8 cellular contexts compared by ENCODE assay signal in the genomic region with DNA sequence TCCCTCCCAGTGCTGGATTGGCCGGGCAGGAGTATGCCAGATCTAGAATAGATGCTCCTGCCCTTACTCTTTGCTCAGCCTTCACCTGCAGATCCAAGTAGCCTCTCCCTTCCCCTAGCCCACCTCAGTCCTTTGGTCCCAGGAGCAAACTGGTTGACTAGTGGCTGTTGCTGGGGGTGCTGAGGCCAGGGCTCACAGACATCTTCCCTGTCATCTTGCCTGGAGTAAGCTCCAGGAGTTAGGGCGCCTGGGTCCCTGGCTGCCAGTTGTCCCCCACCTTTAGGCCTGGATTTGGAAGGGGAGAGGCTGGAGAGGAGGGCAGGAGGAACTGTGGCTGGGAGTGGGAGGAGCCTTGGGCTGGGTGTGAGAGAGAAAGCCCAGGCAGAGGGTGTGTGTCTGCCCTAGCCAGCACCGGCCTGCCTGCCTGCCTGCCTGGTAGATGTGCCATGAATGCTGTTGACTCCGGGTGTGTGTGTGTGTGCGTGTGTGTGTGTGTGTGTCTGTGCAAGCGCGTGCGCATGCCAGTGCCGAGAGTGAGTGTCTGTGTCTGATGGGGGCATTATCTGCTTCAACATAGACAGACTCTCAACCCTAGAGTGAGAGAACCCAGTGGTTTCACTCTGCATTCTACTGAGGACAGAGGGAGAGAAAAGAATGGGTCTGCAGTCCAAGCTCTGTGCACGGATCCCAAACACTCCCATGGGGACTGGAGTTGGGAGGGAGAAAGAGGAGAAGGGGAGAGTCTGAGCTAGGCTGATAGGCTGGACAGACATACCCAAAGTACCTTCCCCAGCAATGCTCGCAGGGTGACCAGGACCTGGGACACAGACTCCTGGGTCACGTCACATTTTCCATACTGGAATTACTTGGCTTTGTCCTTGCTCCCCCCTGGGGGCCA. TPM values are rescaled to one million over a fixed set of nuclear protein-coding genes. Genes with fewer than 3 reads are reported as not detected.
DNase-seq lines count a peak whose midpoint lies in the region; ATAC-seq and TF ChIP-seq lines count a peak whose summit lies in the region.

No MANE protein-coding gene starts in this region.

- H3K36me3 ChIP-seq in ES-I3 (ENCODE audit: insufficient read depth, low read length) = no peaks in the 10 kb centered on the region
- H3K36me3 ChIP-seq in gastroesophageal sphincter = peaks cover 0 to 1% of the 10 kb centered on the region in 2 donors

- H3K27ac Mint-ChIP-seq in activated T-helper 2 cell treated with anti-CD3 and anti-CD28 coated beads, Interferon-gamma antibody, Interleukin-2, Interleukin-4, amounts not matched to agents 10 μg/mL and 5 μg/mL and 100 μg/mL, durations not matched to agents 14 hours and 24 hours and 36 hours = peak overlapping the region; percentile 79
- H3K27ac Mint-ChIP-seq in progenitor cell of endocrine pancreas = peak overlapping the region; percentile 24

- H3K27ac ChIP-seq in gastroesophageal sphincter = peak overlapping the region; percentile 69 to 93 (median 88)

- H3K4me3 Mint-ChIP-seq in activated T-helper 2 cell treated with anti-CD3 and anti-CD28 coated beads, Interferon-gamma antibody, Interleukin-2, Interleukin-4, amounts not matched to agents 10 μg/mL and 5 μg/mL and 100 μg/mL, durations not matched to agents 14 hours and 24 hours and 36 hours (ENCODE audit: low read depth) = peak overlapping the region; percentile 78
- H3K4me3 Mint-ChIP-seq in progenitor cell of endocrine pancreas (ENCODE audit: low read depth) = peak overlapping the region; percentile 66

- ATAC-seq in gastroesophageal sphincter = peak; percentile 70
- no peak for ATAC-seq in HG02840 (IDR thresholded peaks at IDR 0.05; ENCODE audit: low FRiP score, unreplicated experiment)

- no peak for TF ChIP-seq EP300 in gastroesophageal sphincter (IDR thresholded peaks at IDR 0.05)

- peak overlapping the region; percentile 48; the same call in 1 of the 2 replicates for H3K9ac ChIP-seq in ES-I3 (ENCODE audit: low read depth, low read length)

- intact Hi-C loops in activated T-helper 2 cell treated with anti-CD3 and anti-CD28 coated beads, Interferon-gamma antibody, Interleukin-2, Interleukin-4, amounts not matched to agents 10 μg/mL and 5 μg/mL and 100 μg/mL, durations not matched to agents 14 hours and 24 hours and 36 hours (cut with micrococcal nuclease) = loop anchor here (1.0 to 2.0 kb wide), 2 partner anchors 12 to 20 kb away; a partner anchor contains a TSS

- H3K27me3 Mint-ChIP-seq in activated T-helper 2 cell treated with anti-CD3 and anti-CD28 coated beads, Interferon-gamma antibody, Interleukin-2, Interleukin-4, amounts not matched to agents 10 μg/mL and 5 μg/mL and 100 μg/mL, durations not matched to agents 14 hours and 24 hours and 36 hours (ENCODE audit: low read depth) = no peaks in the 10 kb centered on the region
- peaks cover 68% of the 10 kb centered on the region for H3K27me3 Mint-ChIP-seq in progenitor cell of endocrine pancreas

- peak overlapping the region; percentile 57 to 83 for H3K4me3 ChIP-seq in gastroesophageal sphincter

- H3K27me3 ChIP-seq in gastroesophageal sphincter = no peaks in the 10 kb centered on the region

- H3K9me3 ChIP-seq in ES-I3 (ENCODE audit: control insufficient read depth, insufficient read depth, low read length) (no peaks in the 10 kb centered on the region), gastroesophageal sphincter (no peaks in the 10 kb centered on the region)

- peaks cover 38% of the 10 kb centered on the region for H3K4me1 Mint-ChIP-seq in activated T-helper 2 cell treated with anti-CD3 and anti-CD28 coated beads, Interferon-gamma antibody, Interleukin-2, Interleukin-4, amounts not matched to agents 10 μg/mL and 5 μg/mL and 100 μg/mL, durations not matched to agents 14 hours and 24 hours and 36 hours (ENCODE audit: low read depth)
- peaks cover 17% of the 10 kb centered on the region for H3K4me1 Mint-ChIP-seq in progenitor cell of endocrine pancreas (ENCODE audit: low read depth)

- TF ChIP-seq CTCF in gastroesophageal sphincter (IDR thresholded peaks at IDR 0.05) = no peak
- TF ChIP-seq CTCF in progenitor cell of endocrine pancreas (IDR thresholded peaks at IDR 0.05; ENCODE audit: unreplicated experiment) = no peak

- H3K36me3 Mint-ChIP-seq in activated T-helper 2 cell treated with anti-CD3 and anti-CD28 coated beads, Interferon-gamma antibody, Interleukin-2, Interleukin-4, amounts not matched to agents 10 μg/mL and 5 μg/mL and 100 μg/mL, durations not matched to agents 14 hours and 24 hours and 36 hours (ENCODE audit: low read depth) = no peaks in the 10 kb centered on the region
- H3K36me3 Mint-ChIP-seq in progenitor cell of endocrine pancreas (ENCODE audit: insufficient read depth) = no peaks in the 10 kb centered on the region

- TF ChIP-seq POLR2A in gastroesophageal sphincter (IDR thresholded peaks at IDR 0.05) = no peak

- 3 to 8% methylated on average over 5 of the region's 12 CpGs for WGBS in gastroesophageal sphincter (ENCODE audit: low coverage in 1 of 2), 2 donors

- H3K4me1 ChIP-seq in ES-I3 (ENCODE audit: insufficient read depth, low read length) = peaks cover 24% of the 10 kb centered on the region
- peaks cover 0 to 80% (median 35%) of the 10 kb centered on the region in 3 donors for H3K4me1 ChIP-seq in gastroesophageal sphincter

- H3K9me3 Mint-ChIP-seq in activated T-helper 2 cell treated with anti-CD3 and anti-CD28 coated beads, Interferon-gamma antibody, Interleukin-2, Interleukin-4, amounts not matched to agents 10 μg/mL and 5 μg/mL and 100 μg/mL, durations not matched to agents 14 hours and 24 hours and 36 hours = no peaks in the 10 kb centered on the region
- H3K9me3 Mint-ChIP-seq in progenitor cell of endocrine pancreas (ENCODE audit: low read depth) = no peaks in the 10 kb centered on the region

- DNase-seq in Kasumi-1 (lab: John Stamatoyannopoulos, UW) = peak; percentile 29 to 50
- DNase-seq in activated T-helper 2 cell treated with anti-CD3 and anti-CD28 coated beads, Interferon-gamma antibody, Interleukin-2, Interleukin-4, amounts not matched to agents 10 μg/mL and 5 μg/mL and 100 μg/mL, durations not matched to agents 14 hours and 24 hours and 36 hours (ENCODE audit: low spot score) = no peak
- no peak for DNase-seq in progenitor cell of endocrine pancreas (ENCODE audit: low spot score, unreplicated experiment)
- DNase-seq in activated gamma-delta T cell treated with Interleukin-2 at 50 U/mL for 16 hours = no peak
- DNase-seq in NCI-H1092 (lab: John Stamatoyannopoulos, UW) = no peak

RNA-seq across cellular contexts. Expression of gene RARG, which starts 0.9 kb away (rescaled TPM):
- 38.5 and 40.1 TPM in 2 replicates for total RNA-seq in activated T-helper 2 cell treated with anti-CD3 and anti-CD28 coated beads, Interferon-gamma antibody, Interleukin-2, Interleukin-4, amounts not matched to agents 10 μg/mL and 5 μg/mL and 100 μg/mL, durations not matched to agents 14 hours and 24 hours and 36 hours
- total RNA-seq in gastroesophageal sphincter (10 to 100 TPM; 15.6 to 26.6 (median 22.9) TPM), progenitor cell of endocrine pancreas (4.9 and 5.2 TPM in 2 replicates)

RNA-seq across cellular contexts. Expression of gene ITGB7, which starts 25.8 kb away (rescaled TPM):
- total RNA-seq in activated T-helper 2 cell treated with anti-CD3 and anti-CD28 coated beads, Interferon-gamma antibody, Interleukin-2, Interleukin-4, amounts not matched to agents 10 μg/mL and 5 μg/mL and 100 μg/mL, durations not matched to agents 14 hours and 24 hours and 36 hours = 200 and 208 TPM in 2 replicates
- total RNA-seq in gastroesophageal sphincter (1 to 10 TPM in 2 of 4 donors, under 1 TPM in 2; 0.40 to 5.8 (median 2.6) TPM), progenitor cell of endocrine pancreas (0.29 and 0.93 TPM in 2 replicates)

RNA-seq across cellular contexts. Expression of gene ESPL1, which starts 35.2 kb away (rescaled TPM):
- total RNA-seq in activated T-helper 2 cell treated with anti-CD3 and anti-CD28 coated beads, Interferon-gamma antibody, Interleukin-2, Interleukin-4, amounts not matched to agents 10 μg/mL and 5 μg/mL and 100 μg/mL, durations not matched to agents 14 hours and 24 hours and 36 hours = 72.6 and 75.3 TPM in 2 replicates
- total RNA-seq in gastroesophageal sphincter (1 to 10 TPM in 2 of 4 donors, under 1 TPM in 2; 0.13 to 2.3 (median 0.64) TPM), progenitor cell of endocrine pancreas (24.3 and 27.1 TPM in 2 replicates)

RNA-seq across cellular contexts. Expression of gene CSAD, which starts 52.2 kb away (rescaled TPM):
- total RNA-seq in activated T-helper 2 cell treated with anti-CD3 and anti-CD28 coated beads, Interferon-gamma antibody, Interleukin-2, Interleukin-4, amounts not matched to agents 10 μg/mL and 5 μg/mL and 100 μg/mL, durations not matched to agents 14 hours and 24 hours and 36 hours = 20.2 TPM in 2 replicates
- 10 to 100 TPM; 11.3 to 47.5 (median 24.1) TPM for total RNA-seq in gastroesophageal sphincter
- 58.6 and 59.0 TPM in 2 replicates for total RNA-seq in progenitor cell of endocrine pancreas

RNA-seq across cellular contexts. Expression of gene ZNF740, which starts 52.4 kb away (rescaled TPM):
- 44.9 and 45.5 TPM in 2 replicates for total RNA-seq in activated T-helper 2 cell treated with anti-CD3 and anti-CD28 coated beads, Interferon-gamma antibody, Interleukin-2, Interleukin-4, amounts not matched to agents 10 μg/mL and 5 μg/mL and 100 μg/mL, durations not matched to agents 14 hours and 24 hours and 36 hours
- 10 to 100 TPM; 14.9 to 27.7 (median 17.4) TPM for total RNA-seq in gastroesophageal sphincter
- total RNA-seq in progenitor cell of endocrine pancreas = 75.7 and 78.8 TPM in 2 replicates

Comparison
In these comparisons a context has a peak if more than half of its experiments do, and no peak if none do; other contexts are left out.
1. DNase-seq: peak in Kasumi-1 (2 of 2); none in activated T-helper 2 cell treated with anti-CD3 and anti-CD28 coated beads, Interferon-gamma antibody, Interleukin-2, Interleukin-4, amounts not matched to agents 10 μg/mL and 5 μg/mL and 100 μg/mL, durations not matched to agents 14 hours and 24 hours and 36 hours (single experiment), progenitor cell of endocrine pancreas (single experiment), activated gamma-delta T cell treated with Interleukin-2 at 50 U/mL for 16 hours (single experiment) and NCI-H1092 (single experiment).
2. RNA of gene ITGB7, which starts 25.8 kb away (total RNA-seq): 200 to 208 TPM in activated T-helper 2 cell treated with anti-CD3 and anti-CD28 coated beads, Interferon-gamma antibody, Interleukin-2, Interleukin-4, amounts not matched to agents 10 μg/mL and 5 μg/mL and 100 μg/mL, durations not matched to agents 14 hours and 24 hours and 36 hours; 0.40 to 5.8 TPM in gastroesophageal sphincter and 0.29 to 0.93 TPM in progenitor cell of endocrine pancreas; every median in the first group is over 10 times any median in the second.